ENCODE assay signal across 1 cellular context in genomic region chr10:5861269-5862031, GRCh38.
TF ChIP-seq lines count a peak whose summit lies in the region.

No MANE protein-coding gene starts in this region.

TF ChIP-seq in HepG2, 621 proteins besides CTCF, POLR2A, EP300 and RAD21 (continued from another document and continues in another):
- TF ChIP-seq ZBTB38 (CRISPR knock-in tag; IDR thresholded peaks at IDR 0.05) (peak; percentile 80; the same call in 1 of the 2 replicates), BRCA1 (CRISPR knock-in tag; IDR thresholded peaks at IDR 0.05) (no peak), TCF7L2 (IDR thresholded peaks at IDR 0.05; ENCODE audit: low read depth, low read length) (no peak), SP2 (CRISPR knock-in tag; IDR thresholded peaks at IDR 0.05) (no peak), FOXA1 (IDR thresholded peaks at IDR 0.05) (no peak), FOXA1 (CRISPR knock-in tag; IDR thresholded peaks at IDR 0.05) (no peak), GATA4 (IDR thresholded peaks at IDR 0.05; ENCODE audit: borderline replicate concordance, low read depth) (no peak), GABPA (IDR thresholded peaks at IDR 0.05; ENCODE audit: low read depth, low read length) (no peak), GABPA (CRISPR knock-in tag; IDR thresholded peaks at IDR 0.05; ENCODE audit: low read depth) (no peak), TBL1XR1 (IDR thresholded peaks at IDR 0.05; ENCODE audit: borderline replicate concordance, low read length, partially characterized antibody) (no peak), HOXA7 (CRISPR knock-in tag; IDR thresholded peaks at IDR 0.05) (no peak), GPBP1L1 (CRISPR knock-in tag; IDR thresholded peaks at IDR 0.05) (no peak), ZMYM2 (CRISPR knock-in tag; IDR thresholded peaks at IDR 0.05) (no peak), ZNF34 (CRISPR knock-in tag; IDR thresholded peaks at IDR 0.05; ENCODE audit: borderline replicate concordance) (no peak), ZNF317 (CRISPR knock-in tag; IDR thresholded peaks at IDR 0.05) (no peak), ZNF629 (CRISPR knock-in tag; conservative IDR thresholded peaks at IDR 0.05) (no peak), ZNF607 (CRISPR knock-in tag; IDR thresholded peaks at IDR 0.05; ENCODE audit: borderline replicate concordance) (no peak), ZSCAN25 (CRISPR knock-in tag; IDR thresholded peaks at IDR 0.05) (no peak), GATAD1 (CRISPR knock-in tag; IDR thresholded peaks at IDR 0.05) (no peak), FOXK2 (IDR thresholded peaks at IDR 0.05) (no peak), NONO (IDR thresholded peaks at IDR 0.05) (no peak), NONO (CRISPR knock-in tag; conservative IDR thresholded peaks at IDR 0.05) (no peak), TRAFD1 (CRISPR knock-in tag; IDR thresholded peaks at IDR 0.05; ENCODE audit: borderline replicate concordance) (no peak), ATF3 (CRISPR knock-in tag; IDR thresholded peaks at IDR 0.05) (peak; percentile 48; the same call in 1 of the 2 replicates), ZNF331 (CRISPR knock-in tag; IDR thresholded peaks at IDR 0.05) (no peak), NFRKB (IDR thresholded peaks at IDR 0.05) (no peak), TGIF2 (CRISPR knock-in tag; IDR thresholded peaks at IDR 0.05) (no peak), MLLT10 (CRISPR knock-in tag; IDR thresholded peaks at IDR 0.05) (no peak), ZNF790 (CRISPR knock-in tag; IDR thresholded peaks at IDR 0.05; ENCODE audit: borderline replicate concordance) (no peak), ZNF740 (CRISPR knock-in tag; IDR thresholded peaks at IDR 0.05) (no peak), NR1H2 (CRISPR knock-in tag; IDR thresholded peaks at IDR 0.05; ENCODE audit: borderline replicate concordance, low read depth) (no peak), MED8 (CRISPR knock-in tag; IDR thresholded peaks at IDR 0.05; ENCODE audit: insufficient replicate concordance) (no peak), ARID2 (CRISPR knock-in tag; IDR thresholded peaks at IDR 0.05; ENCODE audit: borderline replicate concordance) (no peak), KLF9 (CRISPR knock-in tag; IDR thresholded peaks at IDR 0.05; ENCODE audit: low read depth) (no peak), ATF7-NPFF (CRISPR knock-in tag; IDR thresholded peaks at IDR 0.05; ENCODE audit: low read depth) (no peak), LCORL (IDR thresholded peaks at IDR 0.05) (no peak), LCORL (CRISPR knock-in tag; IDR thresholded peaks at IDR 0.05) (no peak), KDM4B (CRISPR knock-in tag; IDR thresholded peaks at IDR 0.05) (no peak), SALL2 (CRISPR knock-in tag; IDR thresholded peaks at IDR 0.05) (no peak), ZNF446 (CRISPR knock-in tag; IDR thresholded peaks at IDR 0.05) (no peak), ZBTB3 (CRISPR knock-in tag; IDR thresholded peaks at IDR 0.05; ENCODE audit: borderline replicate concordance, low read depth) (no peak), SIN3A (IDR thresholded peaks at IDR 0.05; ENCODE audit: borderline replicate concordance, low read depth, low read length) (no peak), ZSCAN31 (CRISPR knock-in tag; IDR thresholded peaks at IDR 0.05; ENCODE audit: low read depth) (no peak), CHCHD3 (CRISPR knock-in tag; IDR thresholded peaks at IDR 0.05) (no peak), HNRNPUL1 (IDR thresholded peaks at IDR 0.05; ENCODE audit: low read depth, low read length) (no peak), POLR2AphosphoS5 (IDR thresholded peaks at IDR 0.05; ENCODE audit: low read depth, low read length) (no peak), AHR (CRISPR knock-in tag; IDR thresholded peaks at IDR 0.05) (no peak), ZNF772 (CRISPR knock-in tag; IDR thresholded peaks at IDR 0.05) (no peak), HIVEP1 (CRISPR knock-in tag; IDR thresholded peaks at IDR 0.05) (no peak), RFXAP (CRISPR knock-in tag; IDR thresholded peaks at IDR 0.05; ENCODE audit: borderline replicate concordance) (no peak), POGZ (CRISPR knock-in tag; IDR thresholded peaks at IDR 0.05) (0 out of 2 replicates have a peak, but pooled peaks have one; percentile 50), HDAC2 (CRISPR knock-in tag; IDR thresholded peaks at IDR 0.05) (no peak), ZKSCAN5 (CRISPR knock-in tag; IDR thresholded peaks at IDR 0.05) (no peak), ZNF451 (CRISPR knock-in tag; IDR thresholded peaks at IDR 0.05) (no peak), FOXM1 (CRISPR knock-in tag; IDR thresholded peaks at IDR 0.05) (no peak), ZHX2 (IDR thresholded peaks at IDR 0.05; ENCODE audit: low read depth) (no peak), ZHX2 (CRISPR knock-in tag; IDR thresholded peaks at IDR 0.05; ENCODE audit: borderline replicate concordance) (no peak), ZFYVE20 (CRISPR knock-in tag; IDR thresholded peaks at IDR 0.05; ENCODE audit: borderline replicate concordance, low read depth) (no peak), SMARCC2 (IDR thresholded peaks at IDR 0.05) (no peak), ZNF143 (CRISPR knock-in tag; IDR thresholded peaks at IDR 0.05) (no peak), DPF2 (CRISPR knock-in tag; IDR thresholded peaks at IDR 0.05; ENCODE audit: borderline replicate concordance, low read depth) (peak; percentile 40; the same call in 1 of the 2 replicates), GFI1 (CRISPR knock-in tag; IDR thresholded peaks at IDR 0.05; ENCODE audit: borderline replicate concordance) (no peak), CBFB (CRISPR knock-in tag; IDR thresholded peaks at IDR 0.05) (no peak), TEF (CRISPR knock-in tag; IDR thresholded peaks at IDR 0.05) (no peak; the same call in 1 of the 2 replicates), YEATS4 (CRISPR knock-in tag; IDR thresholded peaks at IDR 0.05; ENCODE audit: borderline replicate concordance) (no peak), KDM5B (CRISPR knock-in tag; IDR thresholded peaks at IDR 0.05; ENCODE audit: borderline replicate concordance) (no peak), CREBL2 (CRISPR knock-in tag; IDR thresholded peaks at IDR 0.05; ENCODE audit: borderline replicate concordance) (no peak), ZC3H4 (CRISPR knock-in tag; IDR thresholded peaks at IDR 0.05; ENCODE audit: borderline replicate concordance) (no peak), MED1 (CRISPR knock-in tag; IDR thresholded peaks at IDR 0.05) (peak; percentile 42; the same call in 1 of the 2 replicates), ZNF713 (CRISPR knock-in tag; IDR thresholded peaks at IDR 0.05) (no peak), EZH2 (conservative IDR thresholded peaks at IDR 0.05; ENCODE audit: low read depth, low read length) (no peak), ZNF280B (CRISPR knock-in tag; IDR thresholded peaks at IDR 0.05; ENCODE audit: borderline replicate concordance) (no peak), ZBTB20 (CRISPR knock-in tag; IDR thresholded peaks at IDR 0.05; ENCODE audit: borderline replicate concordance, low read depth) (no peak), JUND (CRISPR knock-in tag; IDR thresholded peaks at IDR 0.05) (no peak)
